ENCODE assay signal across 8 cellular contexts in the genomic region with DNA sequence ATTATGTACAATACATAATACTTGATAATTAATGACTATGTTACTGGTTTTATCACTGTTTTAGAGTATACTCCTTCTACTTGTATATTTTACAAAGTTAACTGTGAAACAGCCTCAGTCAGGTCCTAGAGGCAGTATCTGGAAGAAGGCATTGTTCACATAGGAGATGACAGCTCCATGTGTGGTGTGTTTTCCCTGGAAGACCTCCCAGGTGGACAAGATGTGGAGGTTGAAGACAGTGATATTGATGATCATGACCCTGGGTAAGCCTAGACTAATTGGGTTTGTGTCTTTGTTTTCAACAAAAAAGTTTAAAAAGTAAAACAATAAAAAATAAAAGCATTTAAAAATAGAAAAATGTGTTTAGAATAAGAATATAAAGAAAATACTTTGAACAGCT.
"Had no signal": no experiment of that assay in that cellular context is flagged by ENCODE, and none has a peak within 500 bp of the region (broad histone marks: within the 10 kb centered on the region; RNA-seq: fewer than 3 reads in every experiment).

No MANE protein-coding gene starts in this region.

- H3K4me3 ChIP-seq: GM12878 had no signal

- DNase-seq: GDM1, GF-D8 had no signal

- FAIRE-seq: G401.6, GM12878, GM12891, GM12892, GM18507, GM19239 had no signal

- ATAC-seq: GM12878 had no signal
